ENCODE assay signal across 8 cellular contexts in the genomic region with DNA sequence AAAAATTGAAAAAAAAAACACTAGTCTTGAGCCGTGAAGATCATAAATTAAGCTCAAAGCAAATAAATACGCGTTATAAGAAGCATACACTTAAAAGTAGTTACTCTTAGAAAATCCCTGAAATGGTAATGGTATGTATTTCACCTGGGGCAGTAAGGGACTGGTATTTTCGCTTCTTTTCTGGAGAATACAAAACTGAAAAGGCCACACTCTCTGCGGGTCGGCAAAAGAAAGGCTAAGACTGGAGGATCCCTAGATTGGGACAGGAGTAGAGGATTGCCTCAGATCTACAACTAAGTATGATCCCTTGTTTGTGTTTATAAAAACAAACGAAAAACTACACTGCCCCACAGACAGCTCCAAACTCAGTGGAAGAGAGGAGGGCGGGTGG. TPM values are rescaled to one million over a fixed set of nuclear protein-coding genes. Genes with fewer than 3 reads are reported as not detected.
DNase-seq lines count a peak whose midpoint lies in the region; ATAC-seq and TF ChIP-seq lines count a peak whose summit lies in the region.

No MANE protein-coding gene starts in this region.

- H3K79me2 ChIP-seq in Karpas-422 (ENCODE audit: low read length) = peaks cover 87% of the 10 kb centered on the region

- H3K4me2 ChIP-seq in BLaER1 (peak overlapping the region; percentile 87), Karpas-422 (ENCODE audit: low read depth, low read length, poor library complexity, severe bottlenecking) (peak overlapping the region; percentile 95)

- H3K9me3 Mint-ChIP-seq in naive thymus-derived CD8-positive, alpha-beta T cell = peaks cover 0 to 3% (median 0%) of the 10 kb centered on the region in 9 donors

- peak overlapping the region; percentile 97 for H3K27ac ChIP-seq in BLaER1
- H3K27ac ChIP-seq in Karpas-422 (ENCODE audit: low read length) = peak overlapping the region; percentile 40; the same call in 1 of the 2 replicates
- H3K27ac ChIP-seq in dorsolateral prefrontal cortex = peak overlapping the region in 58 of 59 donors; percentile 45 to 97 (median 89)

- H3K9me3 ChIP-seq in BLaER1 (no peaks in the 10 kb centered on the region), Karpas-422 (ENCODE audit: low read length) (no peaks in the 10 kb centered on the region)

- no peak overlapping the region for H2AFZ ChIP-seq in Karpas-422 (ENCODE audit: low read length)

- H3K4me1 ChIP-seq in BLaER1 (peaks cover 21% of the 10 kb centered on the region), Karpas-422 (ENCODE audit: low read length) (peaks cover 33% of the 10 kb centered on the region)

- H4K20me1 ChIP-seq in BLaER1 = peaks cover 22% of the 10 kb centered on the region
- no peaks in the 10 kb centered on the region for H4K20me1 ChIP-seq in Karpas-422 (ENCODE audit: insufficient read depth, low read depth, low read length)

- ATAC-seq in naive thymus-derived CD8-positive, alpha-beta T cell = no peak
- no peak for ATAC-seq in HG02678 (IDR thresholded peaks at IDR 0.05; ENCODE audit: unreplicated experiment)

- peak overlapping the region; percentile 100 for H3K27ac Mint-ChIP-seq in naive thymus-derived CD8-positive, alpha-beta T cell

- H3K9me2 ChIP-seq in Karpas-422 (replicated peaks; ENCODE audit: insufficient read depth, low read length) = no peaks in the 10 kb centered on the region

- H3K9ac ChIP-seq in BLaER1 (peak overlapping the region; percentile 95), Karpas-422 (ENCODE audit: low read length) (peak overlapping the region; percentile 85)

- peak overlapping the region; percentile 98 to 100 (median 99) for H3K4me3 Mint-ChIP-seq in naive thymus-derived CD8-positive, alpha-beta T cell

- H3K4me1 Mint-ChIP-seq in naive thymus-derived CD8-positive, alpha-beta T cell = peaks cover 27 to 65% (median 55%) of the 10 kb centered on the region in 4 donors

- POLR2A ChIA-PET in naive thymus-derived CD8-positive, alpha-beta T cell (lab: Charles Lee) = interaction anchor here (0.6 to 2.7 kb wide), 17 partner anchors 8 to 513 kb away, joined by 3 to 35 read pairs (median 6); a partner anchor contains a TSS

- H3K36me3 Mint-ChIP-seq in naive thymus-derived CD8-positive, alpha-beta T cell = peaks cover 5 to 25% (median 6%) of the 10 kb centered on the region in 3 donors

- intact Hi-C loops in dorsolateral prefrontal cortex (cut with DNase I) = loop anchor here (2.0 to 10.0 kb wide), 8 partner anchors 61 to 204 kb away; a partner anchor contains a TSS

- no peak for TF ChIP-seq CTCF in dorsolateral prefrontal cortex (IDR thresholded peaks at IDR 0.05 in 54 of 56, conservative IDR thresholded peaks at IDR 0.05 in 2 of 56; ENCODE audit: low read depth in 1 of 56, partially characterized antibody in 56 of 56)

- H3K4me3 ChIP-seq in BLaER1 = peak overlapping the region; percentile 87
- H3K4me3 ChIP-seq in Karpas-422 (ENCODE audit: low read length) = peak overlapping the region; percentile 92
- peak overlapping the region; percentile 59 to 100 (median 96) for H3K4me3 ChIP-seq in dorsolateral prefrontal cortex

- H3K36me3 ChIP-seq in BLaER1 (peaks cover 32% of the 10 kb centered on the region), Karpas-422 (ENCODE audit: insufficient read depth, low read length) (no peaks in the 10 kb centered on the region; the same call in 1 of the 2 replicates)

- DNase-seq in Karpas-422 = peak; percentile 39
- no peak for DNase-seq in dorsolateral prefrontal cortex
- DNase-seq in naive thymus-derived CD8-positive, alpha-beta T cell = no peak
- no peak for DNase-seq in NCI-H2196 treated with DMSO at 0.1 percent for 48 hours (lab: John Stamatoyannopoulos, UW; ENCODE audit: unreplicated experiment)
- DNase-seq in stimulated activated CD4-positive, alpha-beta T cell treated with anti-CD3 and anti-CD28 coated beads, Interleukin-4, amount 100 ng/mL, for 4 hours = no peak
- DNase-seq in glomerular visceral epithelial cell (ENCODE audit: extremely low spot score) = no peak

- peaks cover 0 to 3% (median 0%) of the 10 kb centered on the region in 5 donors for H3K27me3 Mint-ChIP-seq in naive thymus-derived CD8-positive, alpha-beta T cell

- H3K27me3 ChIP-seq in BLaER1 = no peaks in the 10 kb centered on the region
- H3K27me3 ChIP-seq in Karpas-422 (ENCODE audit: low read length) = no peaks in the 10 kb centered on the region
- no peaks in the 10 kb centered on the region for H3K27me3 ChIP-seq in dorsolateral prefrontal cortex

RNA-seq across cellular contexts. Expression of a gene that starts 0.6 kb away (rescaled TPM):
- 54.2 and 105 TPM in 2 replicates for total RNA-seq in Karpas-422 (2014; rRNA removed; shearing (Covaris generic); ENCODE audit: low replicate concordance)
- 10 to 100 TPM; 26.8 to 73.5 (median 51.6) TPM for total RNA-seq in dorsolateral prefrontal cortex
- 10 to 100 TPM; 42.5 to 45.7 TPM for total RNA-seq in naive thymus-derived CD8-positive, alpha-beta T cell
- polyA plus RNA-seq in naive thymus-derived CD8-positive, alpha-beta T cell = 10 to 100 TPM; 31.8 to 58.7 (median 35.8) TPM

Comparison
In these comparisons a context has a peak if more than half of its experiments do, and no peak if none do; other contexts are left out.
1. H3K27ac ChIP-seq: peak in every context shown above with its lines; median percentile 97 in BLaER1; 89 in dorsolateral prefrontal cortex; 40 in Karpas-422.